Comparison of ENCODE assay signal across 8 cellular contexts in genomic region chr16:11379420-11379819, GRCh38. TPM values are rescaled to one million over a fixed set of nuclear protein-coding genes. Genes with fewer than 3 reads are reported as not detected.
DNase-seq lines count a peak whose midpoint lies in the region; ATAC-seq and TF ChIP-seq lines count a peak whose summit lies in the region.

No MANE protein-coding gene starts in this region.

- H4K8ac ChIP-seq in IMR-90 (ENCODE audit: low read depth in 2 of 2, low read length in 2 of 2) = peak overlapping the region in 1 of 2 experiments; percentile 63; a peak in 2 of 4 replicates

- CTCF ChIA-PET in CD4-positive, alpha-beta memory T cell (lab: Charles Lee; ENCODE audit: partially characterized antibody) = interaction anchor here (0.8 to 1.8 kb wide), 5 partner anchors 8 to 123 kb away, joined by 3 to 7 read pairs (median 3); partner anchors contain the start of gene SOCS1
- CTCF ChIA-PET in IMR-90 (lab: Yijun Ruan, JAX) = no interaction called here

- H3K36me3 Mint-ChIP-seq in CD4-positive, alpha-beta memory T cell = no peaks in the 10 kb centered on the region
- peaks cover 37% of the 10 kb centered on the region for H3K36me3 Mint-ChIP-seq in dendritic cell treated with granulocyte-macrophage colony-stimulating factor and Interleukin-4, amounts not matched to agents 40 ng/mL and 50 ng/mL, for 4 days (ENCODE audit: low read depth)

- no peak overlapping the region for H3K23ac ChIP-seq in IMR-90 (ENCODE audit: low read depth, low read length)

- H2BK120ac ChIP-seq in IMR-90 (ENCODE audit: low read depth, low read length) = peak overlapping the region; percentile 14; the same call in 1 of the 2 replicates

- no peak overlapping the region for H3K4me2 ChIP-seq in IMR-90 (ENCODE audit: low read depth, low read length)

- TF ChIP-seq CTCF in IMR-90 (conservative IDR thresholded peaks at IDR 0.05; ENCODE audit: low read depth, low read length) (no peak), gastrocnemius medialis (IDR thresholded peaks at IDR 0.05 in 4 of 5, conservative IDR thresholded peaks at IDR 0.05 in 1 of 5) (no peak), omental fat pad (IDR thresholded peaks at IDR 0.05) (no peak)

- no TSS peak for BruUV-seq in IMR-90 (replicated peaks; lab: Mats Ljungman, UMichigan)

- H3K4me3 ChIP-seq in CD4-positive, alpha-beta memory T cell (ENCODE audit: low read length in 2 of 2) = no peak overlapping the region
- H3K4me3 ChIP-seq in IMR-90 (ENCODE audit: insufficient read depth, low read depth, low read length) = no peak overlapping the region
- no peak overlapping the region for H3K4me3 ChIP-seq in gastrocnemius medialis

- in situ Hi-C loops in IMR-90 (cut with MboI; ENCODE audit: low sequenced_read_pairs) = no loop called here
- in situ Hi-C loops in gastrocnemius medialis (cut with MboI; ENCODE audit: low sequenced_read_pairs in 4 of 4) = loop anchor here in 3 of 4 donors (25.0 kb wide), 2 partner anchors 433 to 683 kb away; no protein-coding TSS in a partner anchor

- no peak overlapping the region; the same call in 1 of the 2 replicates for H3K4ac ChIP-seq in IMR-90 (ENCODE audit: low read depth, low read length)

- H2AK9ac ChIP-seq in IMR-90 (replicated peaks; ENCODE audit: low read depth, low read length, poor library complexity) = peak overlapping the region; percentile 58

- peak overlapping the region; percentile 74 to 86 (median 80) for H3K4me3 Mint-ChIP-seq in CD4-positive, alpha-beta memory T cell
- no peak overlapping the region for H3K4me3 Mint-ChIP-seq in dendritic cell treated with granulocyte-macrophage colony-stimulating factor and Interleukin-4, amounts not matched to agents 40 ng/mL and 50 ng/mL, for 4 days

- H3K9ac ChIP-seq in IMR-90 (ENCODE audit: low read depth, low read length) = no peak overlapping the region

- H3K36me3 ChIP-seq in CD4-positive, alpha-beta memory T cell (ENCODE audit: insufficient read depth, low read length) = no peaks in the 10 kb centered on the region
- no peaks in the 10 kb centered on the region for H3K36me3 ChIP-seq in IMR-90 (ENCODE audit: control insufficient read depth, insufficient read depth, low read length)
- H3K36me3 ChIP-seq in gastrocnemius medialis = no peaks in the 10 kb centered on the region

- H3K14ac ChIP-seq in IMR-90 (replicated peaks; ENCODE audit: low read depth, low read length) = 0 out of 2 replicates have a peak overlapping the region, but pooled peaks have one; percentile 4

- H2AK5ac ChIP-seq in IMR-90 (ENCODE audit: low read depth, low read length) = no peak overlapping the region

- no peak overlapping the region for H3K56ac ChIP-seq in IMR-90 (ENCODE audit: extremely low read depth, insufficient read depth, low read length)

- H3K4me1 Mint-ChIP-seq in CD4-positive, alpha-beta memory T cell = peaks cover 7 to 22% (median 10%) of the 10 kb centered on the region in 4 donors
- peaks cover 19% of the 10 kb centered on the region for H3K4me1 Mint-ChIP-seq in dendritic cell treated with granulocyte-macrophage colony-stimulating factor and Interleukin-4, amounts not matched to agents 40 ng/mL and 50 ng/mL, for 4 days (ENCODE audit: low read depth)

- intact Hi-C loops in CD4-positive, alpha-beta memory T cell (cut with micrococcal nuclease) = no loop called here
- intact Hi-C loops in IMR-90 (cut with micrococcal nuclease) (no loop called here), gastrocnemius medialis (cut with DNase I; ENCODE audit: low total_unique reads) (no loop called here)
- intact Hi-C loops in dendritic cell treated with granulocyte-macrophage colony-stimulating factor and Interleukin-4, amounts not matched to agents 40 ng/mL and 50 ng/mL, for 4 days (cut with micrococcal nuclease) = no loop called here

- H3K27ac ChIP-seq in CD4-positive, alpha-beta memory T cell (ENCODE audit: low read depth, low read length) = no peak overlapping the region
- H3K27ac ChIP-seq in IMR-90 (ENCODE audit: insufficient read depth, low read length) (no peak overlapping the region), gastrocnemius medialis (no peak overlapping the region)

- peaks cover 13% of the 10 kb centered on the region for H3K4me1 ChIP-seq in CD4-positive, alpha-beta memory T cell (ENCODE audit: insufficient read depth, low read length)
- H3K4me1 ChIP-seq in IMR-90 (ENCODE audit: control insufficient read depth, insufficient read depth, low read length) = no peaks in the 10 kb centered on the region
- H3K4me1 ChIP-seq in gastrocnemius medialis = no peaks in the 10 kb centered on the region

- H2AFZ ChIP-seq in IMR-90 (replicated peaks; ENCODE audit: low read length, poor library complexity) = peak overlapping the region; percentile 74

- H2BK20ac ChIP-seq in IMR-90 (ENCODE audit: low read depth, low read length) = peak overlapping the region; percentile 1; the same call in 1 of the 2 replicates

- ATAC-seq in GM19025 (IDR thresholded peaks at IDR 0.05; ENCODE audit: low read depth, unreplicated experiment) = peak; percentile 69
- ATAC-seq in IMR-90 (ENCODE audit: low read depth) = no peak
- ATAC-seq in HG03457 (IDR thresholded peaks at IDR 0.05; ENCODE audit: unreplicated experiment) = no peak
- ATAC-seq in gastrocnemius medialis = no peak
- no peak for ATAC-seq in omental fat pad (ENCODE audit: low FRiP score)

- no peaks in the 10 kb centered on the region for H3K9me3 ChIP-seq in CD4-positive, alpha-beta memory T cell (ENCODE audit: control insufficient read depth in 1 of 2, low read length in 2 of 2)
- H3K9me3 ChIP-seq in IMR-90 (ENCODE audit: control insufficient read depth, insufficient read depth, low read length) (no peaks in the 10 kb centered on the region), gastrocnemius medialis (no peaks in the 10 kb centered on the region)

- H3K18ac ChIP-seq in IMR-90 (ENCODE audit: low read depth, low read length) = no peak overlapping the region

- peak overlapping the region in 6 of 7 donors; percentile 72 to 89 (median 78) for H3K27ac Mint-ChIP-seq in CD4-positive, alpha-beta memory T cell
- H3K27ac Mint-ChIP-seq in dendritic cell treated with granulocyte-macrophage colony-stimulating factor and Interleukin-4, amounts not matched to agents 40 ng/mL and 50 ng/mL, for 4 days = peak overlapping the region; percentile 68

- no peaks in the 10 kb centered on the region for H3K79me1 ChIP-seq in IMR-90 (ENCODE audit: low read depth in 1 of 2, low read length in 2 of 2)

- H2BK15ac ChIP-seq in IMR-90 (ENCODE audit: low read depth, low read length) = no peak overlapping the region

- TF ChIP-seq POLR2A in IMR-90 (IDR thresholded peaks at IDR 0.05; ENCODE audit: low read depth, low read length) = no peak
- TF ChIP-seq POLR2A in gastrocnemius medialis (IDR thresholded peaks at IDR 0.05) = no peak

- DNase-seq in CD4-positive, alpha-beta memory T cell = peak in 4 of 5 donors; percentile 36 to 77 (median 53)
- DNase-seq in IMR-90 (peak; percentile 65), gastrocnemius medialis (no peak), omental fat pad (ENCODE audit: low spot score) (no peak), NCI-H446 treated with DMSO at 0.1 percent for 48 hours (lab: John Stamatoyannopoulos, UW) (no peak)

- no peak for TF ChIP-seq RAD21 in IMR-90 (IDR thresholded peaks at IDR 0.05; ENCODE audit: low read length)

- POLR2A ChIA-PET in CD4-positive, alpha-beta memory T cell (lab: Charles Lee; ENCODE audit: partially characterized antibody) = interaction anchor here (0.6 kb wide), 1 partner anchor 272 kb away, joined by 3 read pairs; no protein-coding TSS in a partner anchor
- POLR2A ChIA-PET in IMR-90 (lab: Charles Lee; ENCODE audit: unreplicated experiment) = no interaction called here

- H2BK5ac ChIP-seq in IMR-90 (ENCODE audit: low read depth, low read length, poor library complexity, severe bottlenecking) = no peak overlapping the region

- H3K9me3 Mint-ChIP-seq in CD4-positive, alpha-beta memory T cell = no peaks in the 10 kb centered on the region
- no peaks in the 10 kb centered on the region for H3K9me3 Mint-ChIP-seq in dendritic cell treated with granulocyte-macrophage colony-stimulating factor and Interleukin-4, amounts not matched to agents 40 ng/mL and 50 ng/mL, for 4 days

- H4K5ac ChIP-seq in IMR-90 (ENCODE audit: low read depth, low read length) = no peak overlapping the region

- H4K91ac ChIP-seq in IMR-90 (ENCODE audit: insufficient read depth, low read depth, low read length) = no peak overlapping the region

- dilution Hi-C loops in IMR-90 (cut with HindIII; ENCODE audit: low sequenced_read_pairs, unreplicated experiment) = no loop called here

- H4K20me1 ChIP-seq in IMR-90 (ENCODE audit: insufficient read depth, low read length) = no peaks in the 10 kb centered on the region

- 50% methylated on average over 1 of the region's 7 CpGs; no CpG with 5 or more reads in 1 of the 2 experiments for WGBS in IMR-90 (ENCODE audit: extremely low coverage in 2 of 2, insufficient read length in 1 of 2), 2 experiments

- H3K27me3 ChIP-seq in CD4-positive, alpha-beta memory T cell (ENCODE audit: insufficient read depth, low read length) = no peaks in the 10 kb centered on the region
- H3K27me3 ChIP-seq in IMR-90 (ENCODE audit: control insufficient read depth, insufficient read depth, low read length) (no peaks in the 10 kb centered on the region), gastrocnemius medialis (no peaks in the 10 kb centered on the region)

- H3K9me1 ChIP-seq in IMR-90 (ENCODE audit: insufficient read depth, low read length) = peaks cover 3% of the 10 kb centered on the region; the same call in 1 of the 2 replicates

- H3K27me3 Mint-ChIP-seq in CD4-positive, alpha-beta memory T cell = no peaks in the 10 kb centered on the region
- H3K27me3 Mint-ChIP-seq in dendritic cell treated with granulocyte-macrophage colony-stimulating factor and Interleukin-4, amounts not matched to agents 40 ng/mL and 50 ng/mL, for 4 days = peaks cover 62% of the 10 kb centered on the region

TF ChIP-seq in IMR-90, 13 proteins besides CTCF, POLR2A, EP300 and RAD21 (continues in another document):
- TF ChIP-seq CHD1 (IDR thresholded peaks at IDR 0.05; ENCODE audit: low read depth, low read length) (no peak), BHLHE40 (IDR thresholded peaks at IDR 0.05; ENCODE audit: low read depth, low read length) (no peak), USF2 (IDR thresholded peaks at IDR 0.05; ENCODE audit: low read depth, low read length) (no peak)

RNA-seq across cellular contexts. Expression of gene RMI2, which starts 34.2 kb away (rescaled TPM):
- 1 to 10 TPM; 1.5 to 1.8 TPM for total RNA-seq in CD4-positive, alpha-beta memory T cell
- polyA plus RNA-seq in CD4-positive, alpha-beta memory T cell = 1 to 10 TPM; 1.5 to 4.0 TPM
- total RNA-seq in IMR-90 (2012; rRNA removed) (3.2 and 5.8 TPM in 2 replicates), gastrocnemius medialis (under 1 TPM in 2 of 4 donors, not detected in 2; 0.44 to 0.49 TPM), omental fat pad (1 to 10 TPM in 2 of 4 donors, under 1 TPM in 1, not detected in 1; 0.72 to 1.7 (median 1.2) TPM)
- 4.0 and 5.6 TPM in 2 replicates for polyA plus RNA-seq in IMR-90 (2012; rRNA removed)
- 1.7 and 3.8 TPM in 2 replicates for polyA plus RNA-seq in IMR-90 (2012; cell fraction: cytosol; rRNA removed)
- polyA plus RNA-seq in IMR-90 (2012; cell fraction: nucleus; rRNA removed; ENCODE audit: low replicate concordance) = 1.4 and 3.8 TPM in 2 replicates

Comparison
In these comparisons a context has a peak if more than half of its experiments do, and no peak if none do; other contexts are left out.
1. DNase-seq: peak in CD4-positive, alpha-beta memory T cell (4 of 5) and IMR-90 (single experiment); none in gastrocnemius medialis (0 of 2), omental fat pad (single experiment) and NCI-H446 treated with DMSO at 0.1 percent for 48 hours (single experiment).